Comparison of ENCODE assay signal across 11 cellular contexts in genomic region chr3:182730675-182731042, GRCh38.
DNase-seq lines count a peak whose midpoint lies in the region; ATAC-seq and TF ChIP-seq lines count a peak whose summit lies in the region.
"Had no signal": no experiment of that assay in that cellular context is flagged by ENCODE, and none has a peak within 500 bp of the region (broad histone marks: within the 10 kb centered on the region; RNA-seq: fewer than 3 reads in every experiment).

No MANE protein-coding gene starts in this region.

- H3K4me1 Mint-ChIP-seq in stimulated activated memory B cell treated with anti-CD40 and anti-IgM and Interleukin-4, amounts not matched to agents 10 μg/mL and 1 μg/mL and 100 μg/mL, for 72 hours: peaks cover 28% of the 10 kb centered on the region
- peaks cover 15% of the 10 kb centered on the region for H3K4me1 Mint-ChIP-seq in HFFc6 (ENCODE audit: low read depth)

- peaks cover 16% of the 10 kb centered on the region for H3K4me1 ChIP-seq in MM.1S (ENCODE audit: low read length)
- H3K4me1 ChIP-seq in body of pancreas: no peaks in the 10 kb centered on the region
- H3K4me1 ChIP-seq: HAP-1 had no signal

- no peak for DNase-seq in MM.1S
- no peak for DNase-seq in body of pancreas
- no peak for DNase-seq in HFFc6
- DNase-seq in T1000 (lab: John Stamatoyannopoulos, UW): no peak
- DNase-seq: activated CD4-positive, alpha-beta T cell treated with anti-CD3 and anti-CD28 coated beads, Interleukin-2, amount 50 U/mL, for 1 hour; activated naive CD4-positive, alpha-beta T cell; NCI-H1694 had no signal

- H3K27ac Mint-ChIP-seq in stimulated activated memory B cell treated with anti-CD40 and anti-IgM and Interleukin-4, amounts not matched to agents 10 μg/mL and 1 μg/mL and 100 μg/mL, for 72 hours: peak overlapping the region; percentile 96
- no peak overlapping the region for H3K27ac Mint-ChIP-seq in HFFc6

- H3K9me3 ChIP-seq in MM.1S (replicated peaks; ENCODE audit: insufficient read depth, low read length): no peaks in the 10 kb centered on the region
- H3K9me3 ChIP-seq in body of pancreas: no peaks in the 10 kb centered on the region
- H3K9me3 ChIP-seq: HAP-1 had no signal

- no peaks in the 10 kb centered on the region for H4K20me1 ChIP-seq in MM.1S (ENCODE audit: insufficient read depth, low read length)

- peak overlapping the region; percentile 86 for H3K4me2 ChIP-seq in MM.1S (ENCODE audit: low read depth, low read length)

- peak overlapping the region; percentile 91 for H3K4me3 Mint-ChIP-seq in stimulated activated memory B cell treated with anti-CD40 and anti-IgM and Interleukin-4, amounts not matched to agents 10 μg/mL and 1 μg/mL and 100 μg/mL, for 72 hours
- no peak overlapping the region for H3K4me3 Mint-ChIP-seq in HFFc6

- no peaks in the 10 kb centered on the region for H3K36me3 Mint-ChIP-seq in stimulated activated memory B cell treated with anti-CD40 and anti-IgM and Interleukin-4, amounts not matched to agents 10 μg/mL and 1 μg/mL and 100 μg/mL, for 72 hours
- no peaks in the 10 kb centered on the region for H3K36me3 Mint-ChIP-seq in HFFc6 (ENCODE audit: low read depth)

- TF ChIP-seq POLR2A in body of pancreas (IDR thresholded peaks at IDR 0.05): no peak

- no peaks in the 10 kb centered on the region for H3K9me2 ChIP-seq in MM.1S (replicated peaks; ENCODE audit: insufficient read depth, low read length)

- peak overlapping the region; percentile 61 for H3K4me3 ChIP-seq in MM.1S (ENCODE audit: low read length)
- H3K4me3 ChIP-seq in body of pancreas: no peak overlapping the region
- H3K4me3 ChIP-seq: HAP-1 had no signal

- intact Hi-C loops in body of pancreas (cut with DNase I): no loop called here

- H3F3A ChIP-seq in MM.1S (ENCODE audit: insufficient read depth, low read length): peaks cover 19% of the 10 kb centered on the region

- WGBS in body of pancreas, 2 donors: 38 to 55% methylated on average over 1 of the region's 1 CpG

- TF ChIP-seq CTCF in MM.1S (IDR thresholded peaks at IDR 0.05; ENCODE audit: low read length) (no peak), body of pancreas (IDR thresholded peaks at IDR 0.05) (no peak), HFFc6 (IDR thresholded peaks at IDR 0.05) (no peak)

- no peaks in the 10 kb centered on the region for H3K27me3 Mint-ChIP-seq in stimulated activated memory B cell treated with anti-CD40 and anti-IgM and Interleukin-4, amounts not matched to agents 10 μg/mL and 1 μg/mL and 100 μg/mL, for 72 hours
- peaks cover 11% of the 10 kb centered on the region for H3K27me3 Mint-ChIP-seq in HFFc6 (ENCODE audit: insufficient read depth)

- H3K9ac ChIP-seq in MM.1S (ENCODE audit: low read length): peak overlapping the region; percentile 22; the same call in 1 of the 2 replicates

- peak overlapping the region; percentile 53; the same call in 1 of the 2 replicates for H3K27ac ChIP-seq in MM.1S (ENCODE audit: low read length)
- H3K27ac ChIP-seq in body of pancreas: no peak overlapping the region

- H3K79me2 ChIP-seq in MM.1S (ENCODE audit: low read length): no peaks in the 10 kb centered on the region

- no peaks in the 10 kb centered on the region for H3K27me3 ChIP-seq in MM.1S (replicated peaks; ENCODE audit: insufficient read depth, low read length)
- no peaks in the 10 kb centered on the region for H3K27me3 ChIP-seq in body of pancreas

- H3K9me3 Mint-ChIP-seq in stimulated activated memory B cell treated with anti-CD40 and anti-IgM and Interleukin-4, amounts not matched to agents 10 μg/mL and 1 μg/mL and 100 μg/mL, for 72 hours: no peaks in the 10 kb centered on the region
- no peaks in the 10 kb centered on the region for H3K9me3 Mint-ChIP-seq in HFFc6

- peak overlapping the region; percentile 59 for H2AFZ ChIP-seq in MM.1S (ENCODE audit: low read length)

- H3K36me3 ChIP-seq in MM.1S (replicated peaks; ENCODE audit: insufficient read depth, low read length) (no peaks in the 10 kb centered on the region), body of pancreas (replicated peaks in 1 of 2; ENCODE audit: insufficient read depth in 1 of 2, low read depth in 2 of 2) (no peaks in the 10 kb centered on the region)
- H3K36me3 ChIP-seq: HAP-1 had no signal

- peak; percentile 20 for ATAC-seq in GM19452 (IDR thresholded peaks at IDR 0.05; ENCODE audit: unreplicated experiment)
- ATAC-seq in HG02798 (IDR thresholded peaks at IDR 0.05; ENCODE audit: poor library complexity, unreplicated experiment): peak; percentile 4
- ATAC-seq in stimulated activated memory B cell treated with anti-CD40 and anti-IgM and Interleukin-4, amounts not matched to agents 10 μg/mL and 1 μg/mL and 100 μg/mL, for 72 hours: no peak
- ATAC-seq in body of pancreas: no peak

Comparison
In these comparisons a context has a peak if more than half of its experiments do, and no peak if none do; other contexts are left out.
1. ATAC-seq: peak in GM19452 (single experiment) and HG02798 (single experiment); none in stimulated activated memory B cell treated with anti-CD40 and anti-IgM and Interleukin-4, amounts not matched to agents 10 μg/mL and 1 μg/mL and 100 μg/mL, for 72 hours (single experiment) and body of pancreas (single experiment).